ENCODE assay signal across 12 cellular contexts in the genomic region with DNA sequence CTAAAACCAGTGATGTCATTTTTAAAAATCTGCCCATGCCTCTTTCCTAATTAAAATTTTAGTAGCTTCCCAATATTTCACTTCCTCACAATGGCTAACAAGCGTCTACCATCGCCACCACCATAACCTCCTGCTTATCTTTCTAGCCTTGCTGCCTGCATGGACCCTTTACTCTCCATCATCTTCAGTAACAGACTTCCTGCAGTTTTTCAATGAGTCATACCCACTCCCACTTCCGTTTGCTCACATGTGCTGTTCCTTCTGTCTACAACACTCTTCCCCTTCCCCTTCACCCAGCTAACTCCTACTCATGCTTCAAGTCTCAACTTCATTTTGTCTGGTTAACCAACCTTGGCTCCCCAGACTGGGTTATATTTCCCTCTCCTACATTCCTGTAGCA. TPM values are rescaled to one million over a fixed set of nuclear protein-coding genes. Genes with fewer than 3 reads are reported as not detected.
DNase-seq lines count a peak whose midpoint lies in the region; ATAC-seq lines count a peak whose summit lies in the region.
"Had no signal": no experiment of that assay in that cellular context is flagged by ENCODE, and none has a peak within 500 bp of the region (broad histone marks: within the 10 kb centered on the region; RNA-seq: fewer than 3 reads in every experiment).

No MANE protein-coding gene starts in this region.

- peaks cover 82% of the 10 kb centered on the region for H3K4me1 Mint-ChIP-seq in activated naive CD8-positive, alpha-beta T cell treated with anti-CD3 and anti-CD28 coated beads for 36 hours

- peaks cover 8% of the 10 kb centered on the region for H3K36me3 Mint-ChIP-seq in activated naive CD8-positive, alpha-beta T cell treated with anti-CD3 and anti-CD28 coated beads for 36 hours

- H3K9me3 Mint-ChIP-seq in activated naive CD8-positive, alpha-beta T cell treated with anti-CD3 and anti-CD28 coated beads for 36 hours, result peaks cover 9% of the 10 kb centered on the region

- H3K27me3 Mint-ChIP-seq in activated naive CD8-positive, alpha-beta T cell treated with anti-CD3 and anti-CD28 coated beads for 36 hours, result no peaks in the 10 kb centered on the region

- ATAC-seq in esophagus mucosa, result no peak
- ATAC-seq: activated CD4-positive, CD25-positive, alpha-beta regulatory T cell treated with anti-CD3 and anti-CD28 coated beads, Interleukin-2, amount 50 U/mL, for 24 hours; left lobe of liver had no signal

- peak overlapping the region; percentile 9 for H3K4me3 Mint-ChIP-seq in activated naive CD8-positive, alpha-beta T cell treated with anti-CD3 and anti-CD28 coated beads for 36 hours

- DNase-seq in A172 (ENCODE audit: low spot score) (peak; percentile 44), EL (peak; percentile 4), OCI-M1 (lab: John Stamatoyannopoulos, UW) (peak; percentile 62), posterior cingulate gyrus (no peak), COR-L47 (lab: John Stamatoyannopoulos, UW) (no peak), mesenteric fat pad (ENCODE audit: low spot score) (no peak)
- no peak for DNase-seq in activated naive CD8-positive, alpha-beta T cell treated with anti-CD3 and anti-CD28 coated beads for 36 hours
- DNase-seq: KG1, occipital lobe had no signal

- intact Hi-C loops in posterior cingulate gyrus (cut with DNase I), result no loop called here

- H3K27ac Mint-ChIP-seq in activated naive CD8-positive, alpha-beta T cell treated with anti-CD3 and anti-CD28 coated beads for 36 hours, result peak overlapping the region; percentile 95

RNA-seq across cellular contexts. Expression of a gene that starts 12.8 kb away (rescaled TPM):
- total RNA-seq in A172 (2014; rRNA removed; shearing (Covaris generic)), result 2.6 TPM in 1 of 2 replicates, not detected in the other
- 10 to 100 TPM; 54.2 to 55.4 TPM for total RNA-seq in activated naive CD8-positive, alpha-beta T cell treated with anti-CD3 and anti-CD28 coated beads for 36 hours
- 1.1 TPM for total RNA-seq in mesenteric fat pad
- total RNA-seq in esophagus mucosa, result 0.68 TPM

Comparison
In these comparisons a context has a peak if more than half of its experiments do, and no peak if none do; other contexts are left out.
1. DNase-seq: peak in A172 (single experiment), EL (single experiment) and OCI-M1 (single experiment); none in activated naive CD8-positive, alpha-beta T cell treated with anti-CD3 and anti-CD28 coated beads for 36 hours (single experiment), posterior cingulate gyrus (0 of 10), COR-L47 (single experiment) and mesenteric fat pad (single experiment).
2. RNA of a gene that starts 12.8 kb away (total RNA-seq): 54.2 to 55.4 TPM in activated naive CD8-positive, alpha-beta T cell treated with anti-CD3 and anti-CD28 coated beads for 36 hours; 2.6 TPM in A172, 1.1 TPM in mesenteric fat pad (single experiment) and 0.68 TPM in esophagus mucosa (single experiment); every median in the first group is over 10 times any median in the second.